Comparison of ENCODE assay signal across 1 cellular context in the genomic region with DNA sequence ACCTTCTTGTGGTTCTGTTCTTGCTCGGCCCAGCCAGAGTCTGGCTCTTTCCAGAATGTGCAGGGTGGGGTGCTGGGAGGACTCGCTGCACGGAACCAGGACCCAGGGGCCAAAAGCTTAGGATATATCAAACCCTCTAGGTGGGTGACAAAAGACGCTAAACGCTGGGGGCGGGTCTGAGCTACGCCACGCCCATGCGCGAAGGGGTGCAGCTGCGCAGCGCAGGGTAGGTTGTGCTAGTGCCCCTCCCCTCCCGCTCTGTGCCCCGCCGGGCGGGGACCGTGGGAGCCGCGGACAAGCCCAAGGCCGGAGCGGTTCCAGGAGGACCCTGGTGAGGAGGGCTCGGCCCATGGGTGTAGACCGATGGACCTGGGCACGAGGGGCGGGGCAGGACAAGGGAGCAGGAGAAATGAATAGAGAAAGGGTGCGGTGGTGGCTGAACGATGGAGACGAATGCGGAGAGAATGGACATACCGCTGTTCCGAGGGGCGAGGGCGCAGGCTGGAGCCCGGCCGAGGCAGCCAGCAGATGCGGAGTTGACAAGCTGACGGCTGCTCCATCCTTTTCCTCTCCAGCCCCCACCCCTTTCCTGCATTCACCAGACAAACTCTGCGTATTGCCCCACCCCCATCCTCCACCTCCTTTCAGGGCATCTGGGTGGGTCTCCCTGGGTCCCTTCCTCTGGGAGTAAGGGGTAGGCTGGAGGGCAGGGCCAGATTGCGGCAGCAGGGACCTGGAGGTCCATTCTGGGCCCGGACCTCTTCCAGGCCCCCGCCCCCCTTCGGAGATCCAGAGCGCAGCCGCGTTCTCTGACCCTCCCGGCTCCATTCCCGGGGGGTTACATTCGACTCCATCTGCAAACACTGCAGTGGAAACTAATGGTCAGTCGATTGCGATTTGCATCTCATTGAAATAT.
TF ChIP-seq lines count a peak whose summit lies in the region.

A gene with protein sequence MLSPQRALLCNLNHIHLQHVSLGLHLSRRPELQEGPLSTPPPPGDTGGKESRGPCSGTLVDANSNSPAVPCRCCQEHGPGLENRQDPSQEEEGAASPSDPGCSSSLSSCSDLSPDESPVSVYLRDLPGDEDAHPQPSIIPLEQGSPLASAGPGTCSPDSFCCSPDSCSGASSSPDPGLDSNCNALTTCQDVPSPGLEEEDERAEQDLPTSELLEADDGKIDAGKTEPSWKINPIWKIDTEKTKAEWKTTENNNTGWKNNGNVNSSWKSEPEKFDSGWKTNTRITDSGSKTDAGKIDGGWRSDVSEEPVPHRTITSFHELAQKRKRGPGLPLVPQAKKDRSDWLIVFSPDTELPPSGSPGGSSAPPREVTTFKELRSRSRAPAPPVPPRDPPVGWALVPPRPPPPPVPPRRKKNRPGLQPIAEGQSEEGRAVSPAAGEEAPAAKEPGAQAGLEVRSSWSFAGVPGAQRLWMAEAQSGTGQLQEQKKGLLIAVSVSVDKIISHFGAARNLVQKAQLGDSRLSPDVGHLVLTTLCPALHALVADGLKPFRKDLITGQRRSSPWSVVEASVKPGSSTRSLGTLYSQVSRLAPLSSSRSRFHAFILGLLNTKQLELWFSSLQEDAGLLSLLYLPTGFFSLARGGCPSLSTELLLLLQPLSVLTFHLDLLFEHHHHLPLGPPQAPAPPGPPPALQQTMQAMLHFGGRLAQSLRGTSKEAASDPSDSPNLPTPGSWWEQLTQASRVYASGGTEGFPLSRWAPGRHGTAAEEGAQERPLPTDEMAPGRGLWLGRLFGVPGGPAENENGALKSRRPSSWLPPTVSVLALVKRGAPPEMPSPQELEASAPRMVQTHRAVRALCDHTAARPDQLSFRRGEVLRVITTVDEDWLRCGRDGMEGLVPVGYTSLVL (plus strand): TSS at position 234 of the 916 bp plus-strand sequence. CDS start 880 bp downstream, outside the sequence.

TF ChIP-seq in HEK293, 187 proteins besides CTCF, POLR2A, EP300 and RAD21 (continued from another document):
- TF ChIP-seq, protein P1, sequence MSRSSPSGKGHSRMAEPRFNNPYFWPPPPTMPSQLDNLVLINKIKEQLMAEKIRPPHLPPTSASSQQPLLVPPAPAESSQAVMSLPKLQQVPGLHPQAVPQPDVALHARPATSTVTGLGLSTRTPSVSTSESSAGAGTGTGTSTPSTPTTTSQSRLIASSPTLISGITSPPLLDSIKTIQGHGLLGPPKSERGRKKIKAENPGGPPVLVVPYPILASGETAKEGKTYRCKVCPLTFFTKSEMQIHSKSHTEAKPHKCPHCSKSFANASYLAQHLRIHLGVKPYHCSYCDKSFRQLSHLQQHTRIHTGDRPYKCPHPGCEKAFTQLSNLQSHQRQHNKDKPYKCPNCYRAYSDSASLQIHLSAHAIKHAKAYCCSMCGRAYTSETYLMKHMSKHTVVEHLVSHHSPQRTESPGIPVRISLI (tag by site-specific recombination; IDR thresholded peaks at IDR 0.05), result no peak
- TF ChIP-seq, protein P2, sequence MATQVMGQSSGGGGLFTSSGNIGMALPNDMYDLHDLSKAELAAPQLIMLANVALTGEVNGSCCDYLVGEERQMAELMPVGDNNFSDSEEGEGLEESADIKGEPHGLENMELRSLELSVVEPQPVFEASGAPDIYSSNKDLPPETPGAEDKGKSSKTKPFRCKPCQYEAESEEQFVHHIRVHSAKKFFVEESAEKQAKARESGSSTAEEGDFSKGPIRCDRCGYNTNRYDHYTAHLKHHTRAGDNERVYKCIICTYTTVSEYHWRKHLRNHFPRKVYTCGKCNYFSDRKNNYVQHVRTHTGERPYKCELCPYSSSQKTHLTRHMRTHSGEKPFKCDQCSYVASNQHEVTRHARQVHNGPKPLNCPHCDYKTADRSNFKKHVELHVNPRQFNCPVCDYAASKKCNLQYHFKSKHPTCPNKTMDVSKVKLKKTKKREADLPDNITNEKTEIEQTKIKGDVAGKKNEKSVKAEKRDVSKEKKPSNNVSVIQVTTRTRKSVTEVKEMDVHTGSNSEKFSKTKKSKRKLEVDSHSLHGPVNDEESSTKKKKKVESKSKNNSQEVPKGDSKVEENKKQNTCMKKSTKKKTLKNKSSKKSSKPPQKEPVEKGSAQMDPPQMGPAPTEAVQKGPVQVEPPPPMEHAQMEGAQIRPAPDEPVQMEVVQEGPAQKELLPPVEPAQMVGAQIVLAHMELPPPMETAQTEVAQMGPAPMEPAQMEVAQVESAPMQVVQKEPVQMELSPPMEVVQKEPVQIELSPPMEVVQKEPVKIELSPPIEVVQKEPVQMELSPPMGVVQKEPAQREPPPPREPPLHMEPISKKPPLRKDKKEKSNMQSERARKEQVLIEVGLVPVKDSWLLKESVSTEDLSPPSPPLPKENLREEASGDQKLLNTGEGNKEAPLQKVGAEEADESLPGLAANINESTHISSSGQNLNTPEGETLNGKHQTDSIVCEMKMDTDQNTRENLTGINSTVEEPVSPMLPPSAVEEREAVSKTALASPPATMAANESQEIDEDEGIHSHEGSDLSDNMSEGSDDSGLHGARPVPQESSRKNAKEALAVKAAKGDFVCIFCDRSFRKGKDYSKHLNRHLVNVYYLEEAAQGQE (tag by site-specific recombination; IDR thresholded peaks at IDR 0.05), result no peak
- TF ChIP-seq ZNF664 (tag by site-specific recombination; IDR thresholded peaks at IDR 0.05) (no peak), TCF7L2 (IDR thresholded peaks at IDR 0.05; ENCODE audit: borderline replicate concordance, low read depth, low read length) (no peak), ZNF341 (tag by site-specific recombination; IDR thresholded peaks at IDR 0.05; ENCODE audit: low read depth) (0 out of 2 replicates have a peak, but pooled peaks have one; percentile 9)
- TF ChIP-seq, protein P3, sequence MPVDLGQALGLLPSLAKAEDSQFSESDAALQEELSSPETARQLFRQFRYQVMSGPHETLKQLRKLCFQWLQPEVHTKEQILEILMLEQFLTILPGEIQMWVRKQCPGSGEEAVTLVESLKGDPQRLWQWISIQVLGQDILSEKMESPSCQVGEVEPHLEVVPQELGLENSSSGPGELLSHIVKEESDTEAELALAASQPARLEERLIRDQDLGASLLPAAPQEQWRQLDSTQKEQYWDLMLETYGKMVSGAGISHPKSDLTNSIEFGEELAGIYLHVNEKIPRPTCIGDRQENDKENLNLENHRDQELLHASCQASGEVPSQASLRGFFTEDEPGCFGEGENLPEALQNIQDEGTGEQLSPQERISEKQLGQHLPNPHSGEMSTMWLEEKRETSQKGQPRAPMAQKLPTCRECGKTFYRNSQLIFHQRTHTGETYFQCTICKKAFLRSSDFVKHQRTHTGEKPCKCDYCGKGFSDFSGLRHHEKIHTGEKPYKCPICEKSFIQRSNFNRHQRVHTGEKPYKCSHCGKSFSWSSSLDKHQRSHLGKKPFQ (tag by site-specific recombination; IDR thresholded peaks at IDR 0.05), result no peak
TF ChIP-seq in HEK293: peak in this region for 3.
